Comparison of ENCODE assay signal across 1 cellular context in genomic region chrX:154478728-154479622, GRCh38.
TF ChIP-seq lines count a peak whose summit lies in the region.

Gene LAGE3, minus strand, starts transcription at chrX:154479281. Its CDS starts 366 bp downstream, at chrX:154478915.

TF ChIP-seq in K562, 482 proteins besides CTCF, POLR2A, EP300 and RAD21 (continued from another document and continues in another):
- TF ChIP-seq RUNX1 (IDR thresholded peaks at IDR 0.05; ENCODE audit: low read depth) (no peak), MLX (CRISPR knock-in tag; conservative IDR thresholded peaks at IDR 0.05) (no peak), MXI1 (IDR thresholded peaks at IDR 0.05; ENCODE audit: low read depth, low read length) (0 out of 2 replicates have a peak, but pooled peaks have one; percentile 17), TEAD1 (CRISPR knock-in tag; IDR thresholded peaks at IDR 0.05) (peak in 1 of 2 experiments; percentile 88; a peak in 2 of 4 replicates), RCOR1 (IDR thresholded peaks at IDR 0.05; ENCODE audit: borderline replicate concordance in 1 of 2, low read depth in 2 of 2, low read length in 2 of 2) (0 out of 4 replicates have a peak, but pooled peaks of 1 of the 2 experiments have one; percentile 41), MAFG (tag; conservative IDR thresholded peaks at IDR 0.05) (no peak), ZFP30 (CRISPR knock-in tag; IDR thresholded peaks at IDR 0.05; ENCODE audit: borderline replicate concordance) (no peak), RBFOX2 (IDR thresholded peaks at IDR 0.05; ENCODE audit: low read depth, low read length) (peak; percentile 90), PCBP2 (IDR thresholded peaks at IDR 0.05; ENCODE audit: low read depth, low read length, poor library complexity, severe bottlenecking) (no peak), BRF2 (IDR thresholded peaks at IDR 0.05; ENCODE audit: borderline replicate concordance, insufficient read depth, insufficient read length) (no peak), HOXB6 (CRISPR knock-in tag; IDR thresholded peaks at IDR 0.05; ENCODE audit: borderline replicate concordance) (no peak), ETS1 (conservative IDR thresholded peaks at IDR 0.05; ENCODE audit: control insufficient read depth, low read depth, low read length) (peak; percentile 82), HCFC1 (IDR thresholded peaks at IDR 0.05; ENCODE audit: low read depth, low read length) (0 out of 2 replicates have a peak, but pooled peaks have one; percentile 6), HMBOX1 (IDR thresholded peaks at IDR 0.05) (no peak), FOXA3 (CRISPR knock-in tag; conservative IDR thresholded peaks at IDR 0.05 in 1 of 2, IDR thresholded peaks at IDR 0.05 in 1 of 2) (no peak), RBM34 (IDR thresholded peaks at IDR 0.05; ENCODE audit: borderline replicate concordance, insufficient read depth, low read length) (no peak), ZNF239 (CRISPR knock-in tag; IDR thresholded peaks at IDR 0.05) (no peak), CEBPB (tag; IDR thresholded peaks at IDR 0.05) (no peak), ZNF586 (CRISPR knock-in tag; conservative IDR thresholded peaks at IDR 0.05) (no peak), USF2 (CRISPR knock-in tag; IDR thresholded peaks at IDR 0.05) (0 out of 2 replicates have a peak, but pooled peaks have one; percentile 41), ZBTB1 (CRISPR knock-in tag; IDR thresholded peaks at IDR 0.05; ENCODE audit: borderline replicate concordance, low read depth) (peak; percentile 83; the same call in 1 of the 2 replicates), USF1 (CRISPR knock-in tag; IDR thresholded peaks at IDR 0.05) (peak; percentile 77), NEUROD1 (IDR thresholded peaks at IDR 0.05; ENCODE audit: borderline replicate concordance, low read depth, low read length, partially characterized antibody) (no peak), ZNF75A (CRISPR knock-in tag; IDR thresholded peaks at IDR 0.05) (no peak), CREB1 (IDR thresholded peaks at IDR 0.05) (peak; percentile 51; the same call in 1 of the 2 replicates), CREB1 (CRISPR knock-in tag; IDR thresholded peaks at IDR 0.05) (peak; percentile 57), NONO (IDR thresholded peaks at IDR 0.05; ENCODE audit: low read depth in 2 of 2, low read length in 1 of 2) (peak in 1 of 2 experiments; percentile 48; a peak in 1 of 4 replicates), JUN (IDR thresholded peaks at IDR 0.05; ENCODE audit: borderline replicate concordance, low read depth, low read length) (no peak; the same call in 1 of the 2 replicates), JUN (CRISPR knock-in tag; IDR thresholded peaks at IDR 0.05; ENCODE audit: borderline replicate concordance) (no peak; the same call in 1 of the 2 replicates), VEZF1 (CRISPR knock-in tag; IDR thresholded peaks at IDR 0.05) (peak; percentile 59), AFF4 (CRISPR knock-in tag; IDR thresholded peaks at IDR 0.05) (no peak), KDM4B (IDR thresholded peaks at IDR 0.05; ENCODE audit: borderline replicate concordance in 2 of 2, low read depth in 1 of 2) (no peak), CAMTA2 (CRISPR knock-in tag; conservative IDR thresholded peaks at IDR 0.05) (0 out of 2 replicates have a peak, but pooled peaks have one; percentile 8), ETV6 (IDR thresholded peaks at IDR 0.05; ENCODE audit: borderline replicate concordance in 1 of 2, low read depth in 2 of 2, low read length in 1 of 2) (no peak), ETV6 (CRISPR knock-in tag; IDR thresholded peaks at IDR 0.05; ENCODE audit: borderline replicate concordance) (no peak), THAP12 (CRISPR knock-in tag; IDR thresholded peaks at IDR 0.05) (peak; percentile 45; the same call in 1 of the 2 replicates), GATAD2A (IDR thresholded peaks at IDR 0.05) (no peak), ARNT (IDR thresholded peaks at IDR 0.05) (no peak), NBN (IDR thresholded peaks at IDR 0.05; ENCODE audit: low read depth) (peak; percentile 47; the same call in 1 of the 2 replicates), TAL1 (IDR thresholded peaks at IDR 0.05) (no peak), CTBP1 (IDR thresholded peaks at IDR 0.05; ENCODE audit: borderline replicate concordance) (peak; percentile 84), PHF20 (IDR thresholded peaks at IDR 0.05; ENCODE audit: partially characterized antibody) (no peak), FOXM1 (IDR thresholded peaks at IDR 0.05; ENCODE audit: low read depth) (no peak), FOXM1 (CRISPR knock-in tag; IDR thresholded peaks at IDR 0.05; ENCODE audit: low read depth) (peak; percentile 47; the same call in 1 of the 2 replicates), HSF4 (CRISPR knock-in tag; IDR thresholded peaks at IDR 0.05; ENCODE audit: borderline replicate concordance) (0 out of 2 replicates have a peak, but pooled peaks have one; percentile 22), FOXK2 (conservative IDR thresholded peaks at IDR 0.05 in 1 of 2, IDR thresholded peaks at IDR 0.05 in 1 of 2; ENCODE audit: low read depth in 2 of 2) (0 out of 4 replicates have a peak, but pooled peaks of 1 of the 2 experiments have one; percentile 31), BDP1 (IDR thresholded peaks at IDR 0.05; ENCODE audit: insufficient read depth, insufficient read length) (no peak)
